In genomic region chr17:50426814-50427787, GRCh38 we compare ENCODE assay signal across 8 cellular contexts. TPM values are rescaled to one million over a fixed set of nuclear protein-coding genes. Genes with fewer than 3 reads are reported as not detected.
DNase-seq lines count a peak whose midpoint lies in the region; ATAC-seq and TF ChIP-seq lines count a peak whose summit lies in the region.

No MANE protein-coding gene starts in this region.

- peak overlapping the region; percentile 62 to 77 for H3K4me3 ChIP-seq in left lung

- H3K4me3 Mint-ChIP-seq in HFFc6, result peak overlapping the region; percentile 88
- H3K4me3 Mint-ChIP-seq in stimulated activated naive CD8-positive, alpha-beta T cell treated with anti-CD3 and anti-CD28 coated beads, Interleukin-15, amount 100 ng/mL, for 72 hours, result peak overlapping the region; percentile 88 to 89

- H3K27me3 Mint-ChIP-seq in HFFc6 (ENCODE audit: insufficient read depth), result no peaks in the 10 kb centered on the region
- no peaks in the 10 kb centered on the region for H3K27me3 Mint-ChIP-seq in stimulated activated naive CD8-positive, alpha-beta T cell treated with anti-CD3 and anti-CD28 coated beads, Interleukin-15, amount 100 ng/mL, for 72 hours

- peak; percentile 77 for ATAC-seq in left lung
- peak; percentile 62 for ATAC-seq in stimulated activated naive CD8-positive, alpha-beta T cell treated with anti-CD3 and anti-CD28 coated beads, Interleukin-15, amount 100 ng/mL, for 72 hours
- ATAC-seq in HG03280 (IDR thresholded peaks at IDR 0.05; ENCODE audit: unreplicated experiment), result no peak

- no peaks in the 10 kb centered on the region for H3K9me3 Mint-ChIP-seq in HFFc6
- H3K9me3 Mint-ChIP-seq in stimulated activated naive CD8-positive, alpha-beta T cell treated with anti-CD3 and anti-CD28 coated beads, Interleukin-15, amount 100 ng/mL, for 72 hours, result no peaks in the 10 kb centered on the region

- peak; percentile 36 for TF ChIP-seq CTCF in HFFc6 (IDR thresholded peaks at IDR 0.05)
- TF ChIP-seq CTCF in left lung (IDR thresholded peaks at IDR 0.05), result no peak

- H3K27ac Mint-ChIP-seq in HFFc6, result peak overlapping the region; percentile 76
- H3K27ac Mint-ChIP-seq in stimulated activated naive CD8-positive, alpha-beta T cell treated with anti-CD3 and anti-CD28 coated beads, Interleukin-15, amount 100 ng/mL, for 72 hours, result peak overlapping the region; percentile 23 to 69

- H3K4me1 ChIP-seq in left lung, result peaks cover 15 to 57% of the 10 kb centered on the region in 2 donors

- peaks cover 52% of the 10 kb centered on the region for H3K4me1 Mint-ChIP-seq in HFFc6 (ENCODE audit: low read depth)
- H3K4me1 Mint-ChIP-seq in stimulated activated naive CD8-positive, alpha-beta T cell treated with anti-CD3 and anti-CD28 coated beads, Interleukin-15, amount 100 ng/mL, for 72 hours, result peaks cover 31% of the 10 kb centered on the region

- H3K36me3 ChIP-seq in left lung, result no peaks in the 10 kb centered on the region

- H3K27ac ChIP-seq in left lung, result peak overlapping the region; percentile 74 to 83

- no peaks in the 10 kb centered on the region for H3K27me3 ChIP-seq in left lung

- H3K9me3 ChIP-seq in left lung, result no peaks in the 10 kb centered on the region

- DNase-seq in DMS114 treated with DMSO at 0.1 percent for 48 hours (lab: John Stamatoyannopoulos, UW; ENCODE audit: unreplicated experiment), result peak; percentile 33
- DNase-seq in HFFc6, result peak; percentile 10
- peak; percentile 15 for DNase-seq in SKM-1 (lab: John Stamatoyannopoulos, UW; ENCODE audit: unreplicated experiment)
- DNase-seq in cerebellar cortex (ENCODE audit: low spot score), result peak; percentile 36
- DNase-seq in left lung, result peak in 1 of 2 donors; percentile 57
- peak; percentile 30 to 45 for DNase-seq in stimulated activated naive CD8-positive, alpha-beta T cell treated with anti-CD3 and anti-CD28 coated beads, Interleukin-15, amount 100 ng/mL, for 72 hours
- DNase-seq in amniotic stem cell (lab: John Stamatoyannopoulos, UW), result no peak

- intact Hi-C loops in left lung (cut with DNase I), result no loop called here

- peaks cover 8% of the 10 kb centered on the region; the same call in 1 of the 2 replicates for H3K36me3 Mint-ChIP-seq in HFFc6 (ENCODE audit: low read depth)

RNA-seq across cellular contexts. Expression of gene ACSF2, which starts 1.1 kb away (rescaled TPM):
- total RNA-seq in HFFc6 (2021; fragmentation: NEBNext Ultra II Directional; extraction: Animal tissue kit (Norgen Biotek cat#: 25700)), result 10 to 100 TPM; 15.3 to 23.3 (median 17.5) TPM
- 100 to 1,000 TPM in 1 of 2 donors, 10 to 100 TPM in 1; 60.9 to 148 TPM for total RNA-seq in left lung

RNA-seq across cellular contexts. Expression of gene LRRC59, which starts 29.8 kb away (rescaled TPM):
- total RNA-seq in HFFc6 (2021; fragmentation: NEBNext Ultra II Directional; extraction: Animal tissue kit (Norgen Biotek cat#: 25700)), result 100 to 1,000 TPM; 214 to 272 (median 261) TPM
- 100 to 1,000 TPM; 102 to 151 TPM for total RNA-seq in left lung

RNA-seq across cellular contexts. Expression of gene CHAD, which starts 41.6 kb away (rescaled TPM):
- not detected for total RNA-seq in HFFc6 (2021; fragmentation: NEBNext Ultra II Directional; extraction: Animal tissue kit (Norgen Biotek cat#: 25700))
- under 1 TPM; 0.17 to 0.21 TPM for total RNA-seq in left lung

RNA-seq across cellular contexts. Expression of gene RSAD1, which starts 51.6 kb away (rescaled TPM):
- total RNA-seq in HFFc6 (2021; fragmentation: NEBNext Ultra II Directional; extraction: Animal tissue kit (Norgen Biotek cat#: 25700)), result 10 to 100 TPM; 14.9 to 20.4 (median 17.5) TPM
- total RNA-seq in left lung, result 10 to 100 TPM; 28.5 to 34.8 TPM

RNA-seq across cellular contexts. Expression of gene EME1, which starts 54.1 kb away (rescaled TPM):
- total RNA-seq in HFFc6 (2021; fragmentation: NEBNext Ultra II Directional; extraction: Animal tissue kit (Norgen Biotek cat#: 25700)), result 1 to 10 TPM; 3.3 to 7.7 (median 6.5) TPM
- 1 to 10 TPM; 2.6 to 3.8 TPM for total RNA-seq in left lung
